In genomic region chr1:234499119-234500039, GRCh38 we compare ENCODE assay signal across 8 cellular contexts.
DNase-seq lines count a peak whose midpoint lies in the region; ATAC-seq and TF ChIP-seq lines count a peak whose summit lies in the region.

No MANE protein-coding gene starts in this region.

- ATAC-seq in HG03045 (IDR thresholded peaks at IDR 0.05; ENCODE audit: unreplicated experiment) (peak; percentile 50), GM18868 (IDR thresholded peaks at IDR 0.05; ENCODE audit: unreplicated experiment) (no peak)

- peak overlapping the region; percentile 8; the same call in 1 of the 2 replicates for H3K4me3 ChIP-seq in GM12864 (ENCODE audit: low read depth, low read length)

- peak; percentile 92 for TF ChIP-seq CTCF in GM12864 (IDR thresholded peaks at IDR 0.05; ENCODE audit: low read depth, low read length, missing control alignments)

- DNase-seq in GM12864 (ENCODE audit: low read depth) (no peak), NCI-H446 treated with DMSO at 0.1 percent for 48 hours (lab: John Stamatoyannopoulos, UW) (peak; percentile 83), cerebellar cortex (ENCODE audit: low spot score) (peak; percentile 88), left kidney (ENCODE audit: low read depth, low spot score) (peak; percentile 94)
- peak; percentile 78 to 80 for DNase-seq in activated CD4-positive, alpha-beta T cell treated with anti-CD3 and anti-CD28 coated beads for 24 hours (ENCODE audit: low read depth in 2 of 2)
- DNase-seq in stimulated activated CD4-positive, alpha-beta T cell treated with anti-CD3 and anti-CD28 coated beads, Interleukin-1b, Interleukin-23, amount 100 ng/mL, for 24 hours (ENCODE audit: low read depth in 4 of 4, low spot score in 1 of 4): peak; percentile 67 to 78 (median 75)
